Comparison of ENCODE assay signal across 11 cellular contexts in genomic region chr1:177975588-177976495, GRCh38. TPM values are rescaled to one million over a fixed set of nuclear protein-coding genes. Genes with fewer than 3 reads are reported as not detected.
DNase-seq lines count a peak whose midpoint lies in the region; ATAC-seq and TF ChIP-seq lines count a peak whose summit lies in the region.
"Had no signal": no experiment of that assay in that cellular context is flagged by ENCODE, and none has a peak within 500 bp of the region (broad histone marks: within the 10 kb centered on the region; RNA-seq: fewer than 3 reads in every experiment).

No MANE protein-coding gene starts in this region.

- H3K9me3 ChIP-seq in HCT116 (ENCODE audit: control insufficient read depth in 1 of 2, insufficient read depth in 1 of 2, low read depth in 1 of 2, low read length in 2 of 2) (no peaks in the 10 kb centered on the region), neuronal stem cell (replicated peaks in 1 of 2; ENCODE audit: control insufficient read depth in 2 of 2, insufficient read depth in 1 of 2, low read depth in 1 of 2, low read length in 2 of 2) (no peaks in the 10 kb centered on the region)
- H3K9me3 ChIP-seq: heart right ventricle had no signal

- no peak overlapping the region for H3K9ac ChIP-seq in HCT116 (ENCODE audit: low read length)
- H3K9ac ChIP-seq in neuronal stem cell (ENCODE audit: low read depth, low read length, poor library complexity): no peak overlapping the region

- no peak overlapping the region for H4K8ac ChIP-seq in neuronal stem cell (ENCODE audit: low read depth, low read length)

- H3K79me2 ChIP-seq in HCT116 (ENCODE audit: insufficient read depth, low read length): no peaks in the 10 kb centered on the region

- H3K4me3 ChIP-seq in HCT116 (replicated peaks in 1 of 2; ENCODE audit: low read depth in 1 of 2, low read length in 2 of 2): no peak overlapping the region
- H3K4me3 ChIP-seq in neuronal stem cell (ENCODE audit: low read length in 2 of 2): no peak overlapping the region
- H3K4me3 ChIP-seq in H7 (ENCODE audit: insufficient read depth, low read depth, low read length): no peak overlapping the region
- H3K4me3 ChIP-seq: heart right ventricle had no signal

- no peak overlapping the region for H2BK12ac ChIP-seq in neuronal stem cell (ENCODE audit: low read length)

- DNase-seq in HCT116 (ENCODE audit: low read depth, low spot score) (no peak), RWPE1 (ENCODE audit: low spot score) (peak; percentile 87), sciatic nerve (ENCODE audit: low spot score) (no peak), neuronal stem cell (ENCODE audit: low spot score) (no peak), H7 (no peak)
- DNase-seq in central memory CD4-positive, alpha-beta T cell: no peak
- DNase-seq: activated CD4-positive, alpha-beta T cell treated with anti-CD3 and anti-CD28 coated beads, Interleukin-2, amount 50 U/mL, for 1 hour; activated effector memory CD4-positive, alpha-beta T cell treated with Interleukin-2 at 50 U/mL for 16 hours; heart right ventricle; NCI-H1105 treated with DMSO at 0.1 percent for 48 hours had no signal

- no peak overlapping the region for H3K23ac ChIP-seq in neuronal stem cell (ENCODE audit: low read depth, low read length, poor library complexity)

- H3K9me2 ChIP-seq in HCT116 (ENCODE audit: insufficient read depth): no peaks in the 10 kb centered on the region

- H4K20me1 ChIP-seq in HCT116 (ENCODE audit: insufficient read depth): no peaks in the 10 kb centered on the region

- no peak for TF ChIP-seq CTCF in HCT116 (IDR thresholded peaks at IDR 0.05 in 2 of 3, conservative IDR thresholded peaks at IDR 0.05 in 1 of 3; ENCODE audit: borderline replicate concordance in 1 of 3, insufficient read depth in 1 of 3, low read depth in 2 of 3, low read length in 2 of 3)
- no peak for TF ChIP-seq CTCF in RWPE1 (conservative IDR thresholded peaks at IDR 0.05; ENCODE audit: low read depth)

- no peak overlapping the region for H3K14ac ChIP-seq in neuronal stem cell (ENCODE audit: low read length)

- no peak overlapping the region for H3K4ac ChIP-seq in neuronal stem cell (ENCODE audit: low read length)

- RAD21 ChIA-PET in HCT116 (lab: Charles Lee; ENCODE audit: low non-redundant PET in 1 of 2, low total read pairs in 2 of 2, uncharacterized antibody in 2 of 2, unreplicated experiment in 2 of 2): no interaction called here

- H3K4me1 ChIP-seq in HCT116 (ENCODE audit: control insufficient read depth in 1 of 2, insufficient read depth in 2 of 2, low read length in 2 of 2): peaks cover 0 to 10% of the 10 kb centered on the region in 2 experiments; a peak in 2 of 4 replicates
- peaks cover 0 to 4% of the 10 kb centered on the region in 2 donors for H3K4me1 ChIP-seq in neuronal stem cell (ENCODE audit: control insufficient read depth in 2 of 2, insufficient read depth in 1 of 2, low read depth in 1 of 2, low read length in 2 of 2)

- intact Hi-C loops in HCT116 (cut with micrococcal nuclease) (no loop called here), sciatic nerve (cut with DNase I) (no loop called here)

- WGBS in neuronal stem cell (ENCODE audit: extremely low coverage in 2 of 2, insufficient read length in 2 of 2, insufficient replicate concordance in 1 of 2), 2 donors: no CpG with 5 or more reads among the region's 5 CpGs

- BruUV-seq in HCT116 (replicated peaks; lab: Mats Ljungman, UMichigan): no TSS peak

- H3K18ac ChIP-seq in neuronal stem cell (ENCODE audit: low read length): no peak overlapping the region

- H2BK5ac ChIP-seq in neuronal stem cell (ENCODE audit: low read length): no peak overlapping the region

- no peak overlapping the region for H2BK15ac ChIP-seq in neuronal stem cell (ENCODE audit: low read length)

- ATAC-seq in HCT116 (peak; percentile 47; the same call in 1 of the 2 replicates), esophagus mucosa (peak; percentile 43), sciatic nerve (peak; percentile 10)

- CTCF ChIA-PET in HCT116 (lab: Charles Lee): interaction anchor here (0.9 kb wide), 1 partner anchor 56 kb away, joined by 3 read pairs; no protein-coding TSS in a partner anchor
- CTCF ChIA-PET in RWPE1 (lab: Yijun Ruan, JAX): interaction anchor here (0.6 to 0.8 kb wide), 2 partner anchors 28 to 308 kb away, joined by 3 to 6 read pairs; no protein-coding TSS in a partner anchor

- H3K4me2 ChIP-seq in HCT116 (ENCODE audit: low read length) (peak overlapping the region; percentile 13; the same call in 1 of the 2 replicates), neuronal stem cell (ENCODE audit: insufficient read depth, low read length, poor library complexity, severe bottlenecking) (no peak overlapping the region)

- H2BK120ac ChIP-seq in neuronal stem cell (ENCODE audit: low read depth, low read length): no peak overlapping the region

- no peak overlapping the region for H3K27ac ChIP-seq in HCT116 (ENCODE audit: low read depth, low read length)
- peak overlapping the region; percentile 35 for H3K27ac ChIP-seq in RWPE1
- no peak overlapping the region for H3K27ac ChIP-seq in neuronal stem cell (replicated peaks; ENCODE audit: low read length)
- H3K27ac ChIP-seq: heart right ventricle had no signal

- POLR2A ChIA-PET in HCT116 (lab: Charles Lee) (no interaction called here), RWPE1 (lab: Yijun Ruan, JAX; ENCODE audit: low non-redundant PET) (no interaction called here)

- no peak overlapping the region for H2AFZ ChIP-seq in HCT116 (ENCODE audit: low read depth, low read length, poor library complexity, severe bottlenecking)
- no peak overlapping the region for H2AFZ ChIP-seq in neuronal stem cell (ENCODE audit: low read length)

- TF ChIP-seq POLR2A in HCT116 (IDR thresholded peaks at IDR 0.05; ENCODE audit: borderline replicate concordance, extremely low read depth, insufficient read depth, insufficient read length): no peak

- no peak overlapping the region for H2AK5ac ChIP-seq in neuronal stem cell (ENCODE audit: low read depth, low read length)

- H4K91ac ChIP-seq in neuronal stem cell (ENCODE audit: low read depth, low read length, poor library complexity): no peak overlapping the region

- no peak for TF ChIP-seq RAD21 in HCT116 (IDR thresholded peaks at IDR 0.05; ENCODE audit: low read depth)

- H3K27me3 ChIP-seq in HCT116 (ENCODE audit: insufficient read depth, low read length): no peaks in the 10 kb centered on the region
- H3K27me3 ChIP-seq in neuronal stem cell (ENCODE audit: control insufficient read depth in 3 of 3, insufficient read depth in 3 of 3, low read depth in 1 of 3, low read length in 3 of 3): no peaks in the 10 kb centered on the region
- H3K27me3 ChIP-seq in H7 (ENCODE audit: control insufficient read depth, insufficient read depth, low read length): no peaks in the 10 kb centered on the region
- H3K27me3 ChIP-seq: heart right ventricle had no signal

- no peaks in the 10 kb centered on the region for H3K79me1 ChIP-seq in neuronal stem cell (ENCODE audit: low read depth, low read length)

- no peaks in the 10 kb centered on the region for H3K36me3 ChIP-seq in HCT116 (ENCODE audit: control insufficient read depth in 1 of 2, insufficient read depth in 2 of 2, low read length in 2 of 2)
- H3K36me3 ChIP-seq in neuronal stem cell (replicated peaks in 1 of 2; ENCODE audit: control insufficient read depth in 2 of 2, insufficient read depth in 2 of 2, low read length in 2 of 2): no peaks in the 10 kb centered on the region
- H3K36me3 ChIP-seq in H7 (replicated peaks; ENCODE audit: control insufficient read depth, insufficient read depth, low read length): no peaks in the 10 kb centered on the region

TF ChIP-seq in HCT116, 20 proteins besides CTCF, POLR2A, EP300 and RAD21:
- TF ChIP-seq FOSL1 (IDR thresholded peaks at IDR 0.05; ENCODE audit: low read depth): no peak
- no peak for TF ChIP-seq TCF7L2 (IDR thresholded peaks at IDR 0.05; ENCODE audit: borderline replicate concordance, extremely low read depth, insufficient read depth, insufficient read length)
- TF ChIP-seq EZH2 (IDR thresholded peaks at IDR 0.05): no peak
- no peak for TF ChIP-seq ZNF274 (IDR thresholded peaks at IDR 0.05; ENCODE audit: low read depth, low read length)
- TF ChIP-seq EGR1 (IDR thresholded peaks at IDR 0.05; ENCODE audit: low read depth): no peak
- TF ChIP-seq, protein P1, sequence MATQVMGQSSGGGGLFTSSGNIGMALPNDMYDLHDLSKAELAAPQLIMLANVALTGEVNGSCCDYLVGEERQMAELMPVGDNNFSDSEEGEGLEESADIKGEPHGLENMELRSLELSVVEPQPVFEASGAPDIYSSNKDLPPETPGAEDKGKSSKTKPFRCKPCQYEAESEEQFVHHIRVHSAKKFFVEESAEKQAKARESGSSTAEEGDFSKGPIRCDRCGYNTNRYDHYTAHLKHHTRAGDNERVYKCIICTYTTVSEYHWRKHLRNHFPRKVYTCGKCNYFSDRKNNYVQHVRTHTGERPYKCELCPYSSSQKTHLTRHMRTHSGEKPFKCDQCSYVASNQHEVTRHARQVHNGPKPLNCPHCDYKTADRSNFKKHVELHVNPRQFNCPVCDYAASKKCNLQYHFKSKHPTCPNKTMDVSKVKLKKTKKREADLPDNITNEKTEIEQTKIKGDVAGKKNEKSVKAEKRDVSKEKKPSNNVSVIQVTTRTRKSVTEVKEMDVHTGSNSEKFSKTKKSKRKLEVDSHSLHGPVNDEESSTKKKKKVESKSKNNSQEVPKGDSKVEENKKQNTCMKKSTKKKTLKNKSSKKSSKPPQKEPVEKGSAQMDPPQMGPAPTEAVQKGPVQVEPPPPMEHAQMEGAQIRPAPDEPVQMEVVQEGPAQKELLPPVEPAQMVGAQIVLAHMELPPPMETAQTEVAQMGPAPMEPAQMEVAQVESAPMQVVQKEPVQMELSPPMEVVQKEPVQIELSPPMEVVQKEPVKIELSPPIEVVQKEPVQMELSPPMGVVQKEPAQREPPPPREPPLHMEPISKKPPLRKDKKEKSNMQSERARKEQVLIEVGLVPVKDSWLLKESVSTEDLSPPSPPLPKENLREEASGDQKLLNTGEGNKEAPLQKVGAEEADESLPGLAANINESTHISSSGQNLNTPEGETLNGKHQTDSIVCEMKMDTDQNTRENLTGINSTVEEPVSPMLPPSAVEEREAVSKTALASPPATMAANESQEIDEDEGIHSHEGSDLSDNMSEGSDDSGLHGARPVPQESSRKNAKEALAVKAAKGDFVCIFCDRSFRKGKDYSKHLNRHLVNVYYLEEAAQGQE (IDR thresholded peaks at IDR 0.05; ENCODE audit: low read depth): no peak
- TF ChIP-seq ATF3 (IDR thresholded peaks at IDR 0.05): no peak

RNA-seq across cellular contexts. Expression of gene SEC16B, which starts 6.0 kb away (rescaled TPM):
- 1.2 TPM for total RNA-seq in HCT116 (2021; ENCODE audit: unreplicated experiment)
- polyA plus RNA-seq in HCT116 (2012): 0.80 and 1.2 TPM in 2 replicates
- 1.4 TPM for total RNA-seq in esophagus mucosa
- total RNA-seq in sciatic nerve: 4.8 TPM
- polyA plus RNA-seq in neuronal stem cell (2013, experiment 1 of 2): 0.95 TPM
- 1.1 TPM for polyA plus RNA-seq in neuronal stem cell (2013, experiment 2 of 2)
- total RNA-seq in H7 (2014; rRNA removed; shearing (Covaris generic)): 0.87 and 2.2 TPM in 2 replicates
